9 cellular contexts compared by ENCODE assay signal in the genomic region with DNA sequence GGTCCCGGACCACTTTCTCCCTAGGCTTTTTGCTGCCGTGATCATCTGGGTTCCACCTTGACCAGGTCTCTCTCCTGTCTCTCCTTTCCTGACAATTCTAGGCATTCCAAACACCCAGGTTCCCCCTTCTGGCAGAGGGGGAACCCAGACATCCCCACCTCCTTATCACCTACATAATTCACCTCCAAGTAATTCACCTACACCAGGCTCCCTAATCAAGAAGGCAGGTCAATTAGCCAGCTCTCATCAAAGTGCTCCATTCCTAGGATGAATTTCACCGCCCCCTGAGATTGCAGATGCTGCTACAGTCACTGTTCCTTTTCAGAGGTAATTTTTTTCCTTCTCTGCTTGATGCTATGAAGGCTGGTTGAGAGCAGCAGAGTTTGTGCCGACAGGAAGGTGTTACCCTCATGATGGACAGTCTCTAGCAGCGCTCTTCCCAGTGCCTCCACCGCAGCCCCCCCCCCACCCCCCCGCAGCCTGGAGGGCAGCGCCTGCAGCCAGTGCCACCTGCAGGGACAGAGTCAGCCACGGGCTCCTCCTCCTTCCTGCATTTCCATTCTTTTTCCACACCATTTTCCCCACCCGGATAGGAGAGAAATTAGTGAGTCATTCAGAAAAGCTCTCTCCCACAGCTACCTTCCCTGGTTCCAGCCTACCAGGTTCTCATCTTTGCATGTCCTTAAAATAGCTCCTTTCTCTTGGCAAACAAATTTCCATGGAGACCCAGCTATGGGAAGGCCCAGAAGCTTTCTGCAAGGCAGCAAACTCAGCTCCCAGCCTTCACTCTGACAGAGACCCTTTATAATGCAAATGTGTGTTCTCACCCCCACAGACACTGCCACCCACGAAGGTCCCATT. TPM values are rescaled to one million over a fixed set of nuclear protein-coding genes. Genes with fewer than 3 reads are reported as not detected.
DNase-seq lines count a peak whose midpoint lies in the region; ATAC-seq and TF ChIP-seq lines count a peak whose summit lies in the region.
"Had no signal": no experiment of that assay in that cellular context is flagged by ENCODE, and none has a peak within 500 bp of the region (broad histone marks: within the 10 kb centered on the region; RNA-seq: fewer than 3 reads in every experiment).

No MANE protein-coding gene starts in this region.

- H3K4me3 ChIP-seq in A673 (ENCODE audit: low read depth, low read length, poor library complexity, severe bottlenecking) (no peak overlapping the region), HEK293 (ENCODE audit: low read depth, low read length) (no peak overlapping the region), kidney epithelial cell (ENCODE audit: low read depth, low read length) (no peak overlapping the region), aorta (ENCODE audit: low read length in 2 of 2) (no peak overlapping the region)
- H3K4me3 ChIP-seq: suprapubic skin had no signal

- H3K9me3 ChIP-seq in A673 (ENCODE audit: low read depth, low read length, poor library complexity, severe bottlenecking) (no peaks in the 10 kb centered on the region), HEK293 (ENCODE audit: control insufficient read depth, insufficient read depth, low read depth, low read length) (no peaks in the 10 kb centered on the region), aorta (ENCODE audit: control insufficient read depth, low read length) (no peaks in the 10 kb centered on the region)
- H3K9me3 ChIP-seq: suprapubic skin had no signal

- POLR2A ChIA-PET in A673 (lab: Charles Lee; ENCODE audit: low non-redundant PET) (no interaction called here), HEK293 (lab: Yijun Ruan, JAX) (interaction anchor here (1.1 kb wide), 1 partner anchor 51 kb away, joined by 3 read pairs; no protein-coding TSS in a partner anchor)

- WGBS in aorta, 2 donors: 39 to 42% methylated on average over 11 of the region's 11 CpGs

- H3K4me1 ChIP-seq in A673 (ENCODE audit: insufficient read depth, low read length, poor library complexity, severe bottlenecking): peaks cover 16% of the 10 kb centered on the region
- no peaks in the 10 kb centered on the region for H3K4me1 ChIP-seq in HEK293 (ENCODE audit: control insufficient read depth, insufficient read depth, low read length)
- H3K4me1 ChIP-seq in aorta (ENCODE audit: control insufficient read depth in 1 of 2, insufficient read depth in 2 of 2, low read length in 2 of 2): no peaks in the 10 kb centered on the region

- TF ChIP-seq CTCF in A673 (conservative IDR thresholded peaks at IDR 0.05; ENCODE audit: low read depth, low read length) (no peak), HEK293 (tag by site-specific recombination; IDR thresholded peaks at IDR 0.05) (no peak), kidney epithelial cell (IDR thresholded peaks at IDR 0.05; ENCODE audit: insufficient read depth, low read length, poor library complexity, severe bottlenecking) (no peak)

- CTCF ChIA-PET in A673 (lab: Charles Lee) (no interaction called here), HEK293 (lab: Yijun Ruan, JAX) (interaction anchor here (0.6 to 1.5 kb wide), 7 partner anchors 9 to 155 kb away, joined by 3 to 5 read pairs (median 4); no protein-coding TSS in a partner anchor)

- H3K27ac ChIP-seq in A673 (ENCODE audit: low read depth, low read length, poor library complexity, severe bottlenecking): no peak overlapping the region
- no peak overlapping the region for H3K27ac ChIP-seq in HEK293 (ENCODE audit: extremely low read depth, low read depth, low read length)
- H3K27ac ChIP-seq in aorta (ENCODE audit: low read depth in 1 of 2, low read length in 2 of 2): peak overlapping the region in 1 of 2 donors; percentile 14
- H3K27ac ChIP-seq: suprapubic skin had no signal

- intact Hi-C loops in A673 (cut with micrococcal nuclease; ENCODE audit: unreplicated experiment): no loop called here
- intact Hi-C loops in aorta (cut with DNase I): no loop called here

- peak; percentile 63 for DNase-seq in A673 (ENCODE audit: low spot score)
- peak; percentile 66 for DNase-seq in amniotic epithelial cell (ENCODE audit: low read depth)
- DNase-seq in kidney epithelial cell (ENCODE audit: low read depth): peak; percentile 76
- no peak for DNase-seq in aorta
- no peak for DNase-seq in NCI-H1048 (lab: John Stamatoyannopoulos, UW)

- ATAC-seq in aorta (ENCODE audit: low FRiP score) (no peak), HG02759 (IDR thresholded peaks at IDR 0.05; ENCODE audit: unreplicated experiment) (no peak), GM19351 (IDR thresholded peaks at IDR 0.05; ENCODE audit: unreplicated experiment) (no peak)

- no TSS peak for BruUV-seq in A673 (replicated peaks; lab: Mats Ljungman, UMichigan)

- H3K27me3 ChIP-seq in A673 (replicated peaks; ENCODE audit: insufficient read depth, low read depth, low read length, poor library complexity) (no peaks in the 10 kb centered on the region), kidney epithelial cell (ENCODE audit: control insufficient read depth, insufficient read depth, low read length) (no peaks in the 10 kb centered on the region), aorta (ENCODE audit: control insufficient read depth in 1 of 2, insufficient read depth in 2 of 2, low read length in 1 of 2) (no peaks in the 10 kb centered on the region)
- H3K27me3 ChIP-seq: suprapubic skin had no signal

- H3K36me3 ChIP-seq in A673 (ENCODE audit: insufficient read depth, low read length, poor library complexity, severe bottlenecking) (no peaks in the 10 kb centered on the region), HEK293 (ENCODE audit: control insufficient read depth in 2 of 2, insufficient read depth in 1 of 2, low read length in 2 of 2) (no peaks in the 10 kb centered on the region), kidney epithelial cell (ENCODE audit: control insufficient read depth, insufficient read depth, low read length) (no peaks in the 10 kb centered on the region), aorta (ENCODE audit: control insufficient read depth in 1 of 2, insufficient read depth in 2 of 2, low read length in 1 of 2) (no peaks in the 10 kb centered on the region)
- H3K36me3 ChIP-seq: suprapubic skin had no signal

TF ChIP-seq in HEK293, 187 proteins besides CTCF, POLR2A, EP300 and RAD21:
- TF ChIP-seq ZNF48 (tag by site-specific recombination; IDR thresholded peaks at IDR 0.05) (no peak), ZFHX2 (tag by site-specific recombination; conservative IDR thresholded peaks at IDR 0.05) (peak; percentile 43), ZNF530 (tag by site-specific recombination; IDR thresholded peaks at IDR 0.05; ENCODE audit: low read depth) (no peak), GLIS1 (tag by site-specific recombination; IDR thresholded peaks at IDR 0.05) (peak; percentile 65), SP2 (tag by site-specific recombination; IDR thresholded peaks at IDR 0.05) (no peak)

RNA-seq across cellular contexts. Expression of a gene that starts 42.1 kb away (rescaled TPM):
- total RNA-seq in A673 (2021): 38.2 and 43.2 TPM in 2 replicates
- total RNA-seq in kidney epithelial cell: 25.2 and 54.1 TPM in 2 replicates
- total RNA-seq in aorta: 10 to 100 TPM; 20.5 to 30.1 TPM
- polyA plus RNA-seq in aorta: 10 to 100 TPM in 1 of 2 donors, 1 to 10 TPM in 1; 6.4 to 13.7 TPM

Comparison
In these comparisons a context has a peak if more than half of its experiments do, and no peak if none do; other contexts are left out.
1. DNase-seq: peak in A673 (single experiment), amniotic epithelial cell (single experiment) and kidney epithelial cell (single experiment); none in aorta (0 of 2) and NCI-H1048 (single experiment).